In the genomic region with DNA sequence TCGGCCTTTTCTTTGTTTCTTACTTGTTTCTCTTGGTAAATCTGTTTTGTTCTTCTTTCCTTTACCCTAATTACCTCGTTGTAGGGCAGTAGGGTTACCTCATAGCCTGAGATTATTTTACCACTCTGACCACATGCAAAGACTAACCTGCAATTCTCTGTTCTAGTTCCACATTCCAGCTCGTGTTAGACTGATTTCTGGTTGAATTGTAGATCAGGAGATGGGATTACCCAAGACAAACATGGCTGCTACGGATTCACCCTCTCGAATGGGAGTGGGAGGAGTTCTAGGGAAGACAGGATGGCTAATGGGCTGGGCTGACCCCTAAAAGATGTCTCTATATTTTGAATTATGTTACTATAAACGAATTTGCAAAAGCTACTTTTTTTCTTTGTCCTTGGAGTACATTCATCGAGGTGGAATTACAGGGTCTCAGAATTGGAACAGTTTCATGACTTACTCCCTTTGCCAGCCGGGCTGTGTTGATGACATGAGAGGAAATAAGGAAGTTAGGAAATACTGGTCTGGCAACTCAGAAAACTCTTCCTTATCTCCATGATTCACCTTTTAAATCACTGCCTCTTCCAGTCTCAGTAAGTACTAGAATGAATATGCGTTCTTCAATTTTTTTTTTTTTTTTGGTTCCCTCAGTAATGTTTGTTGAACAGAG, we compare ENCODE assay signal across 12 cellular contexts. TPM values are rescaled to one million over a fixed set of nuclear protein-coding genes. Genes with fewer than 3 reads are reported as not detected.
A peak's percentile ranks its signal among the peaks of the same experiment; 100 is the strongest.
DNase-seq lines count a peak whose midpoint lies in the region; ATAC-seq, FAIRE-seq and TF ChIP-seq lines count a peak whose summit lies in the region.
"Had no signal": no experiment of that assay in that cellular context is flagged by ENCODE, and none has a peak within 500 bp of the region (broad histone marks: within the 10 kb centered on the region; RNA-seq: fewer than 3 reads in every experiment).

No MANE protein-coding gene starts in this region.

- no peak overlapping the region for H3K18ac ChIP-seq in neuronal stem cell (ENCODE audit: low read length)

- intact Hi-C loops in HepG2 (cut with micrococcal nuclease; ENCODE audit: unreplicated experiment), result no loop called here

- H3K4me3 ChIP-seq in neuronal stem cell (ENCODE audit: low read length in 2 of 2) (no peak overlapping the region), HepG2 (replicated peaks in 1 of 3; ENCODE audit: insufficient read depth in 1 of 3, low read depth in 2 of 3, low read length in 3 of 3) (no peak overlapping the region)

- no peak overlapping the region for H2BK15ac ChIP-seq in neuronal stem cell (ENCODE audit: low read length)

- H3K9ac ChIP-seq in neuronal stem cell (ENCODE audit: low read depth, low read length, poor library complexity), result no peak overlapping the region
- no peak overlapping the region for H3K9ac ChIP-seq in HepG2 (ENCODE audit: insufficient read depth, low read depth, low read length)

- no peak overlapping the region for H2AK5ac ChIP-seq in neuronal stem cell (ENCODE audit: low read depth, low read length)

- CTCF ChIA-PET in HepG2 (lab: Yijun Ruan, JAX; ENCODE audit: low intra/inter-chr PET ratio, low total read pairs), result no interaction called here

- no CpG with 5 or more reads among the region's 9 CpGs for WGBS in neuronal stem cell (ENCODE audit: extremely low coverage in 2 of 2, insufficient read length in 2 of 2, insufficient replicate concordance in 1 of 2), 2 donors
- WGBS in HepG2 (ENCODE audit: low lambda C conversion rate), result 24% methylated on average over 9 of the region's 9 CpGs

- no peaks in the 10 kb centered on the region for H3K79me2 ChIP-seq in HepG2 (ENCODE audit: insufficient read depth, low read length)

- POLR2A ChIA-PET in HepG2 (lab: Yijun Ruan, JAX), result no interaction called here

- H3K4me1 ChIP-seq in neuronal stem cell (ENCODE audit: control insufficient read depth in 2 of 2, insufficient read depth in 1 of 2, low read depth in 1 of 2, low read length in 2 of 2), result peaks cover 0 to 6% of the 10 kb centered on the region in 2 donors
- H3K4me1 ChIP-seq in HepG2 (ENCODE audit: insufficient read depth, low read length), result peaks cover 13% of the 10 kb centered on the region

- no peak overlapping the region for H3K4ac ChIP-seq in neuronal stem cell (ENCODE audit: low read length)

- H3K23ac ChIP-seq in neuronal stem cell (ENCODE audit: low read depth, low read length, poor library complexity), result no peak overlapping the region

- no peak overlapping the region for H4K8ac ChIP-seq in neuronal stem cell (ENCODE audit: low read depth, low read length)

- TF ChIP-seq POLR2A in HepG2 (IDR thresholded peaks at IDR 0.05; ENCODE audit: insufficient read depth in 1 of 2, low read depth in 2 of 2, low read length in 2 of 2), result no peak

- H3K9me3 ChIP-seq in neuronal stem cell (replicated peaks in 1 of 2; ENCODE audit: control insufficient read depth in 2 of 2, insufficient read depth in 1 of 2, low read depth in 1 of 2, low read length in 2 of 2), result no peaks in the 10 kb centered on the region
- H3K9me3 ChIP-seq in HepG2 (ENCODE audit: low read length), result no peaks in the 10 kb centered on the region

- TF ChIP-seq CTCF in VCaP (conservative IDR thresholded peaks at IDR 0.05) (no peak), HepG2 (CRISPR knock-in tag; IDR thresholded peaks at IDR 0.05) (no peak)

- H3K27ac ChIP-seq in VCaP (peak overlapping the region; percentile 41), neuronal stem cell (replicated peaks; ENCODE audit: low read length) (no peak overlapping the region), HepG2 (ENCODE audit: extremely low read length, insufficient read depth, low read length) (no peak overlapping the region)

- H3K36me3 ChIP-seq in neuronal stem cell (replicated peaks in 1 of 2; ENCODE audit: control insufficient read depth in 2 of 2, insufficient read depth in 2 of 2, low read length in 2 of 2) (no peaks in the 10 kb centered on the region), HepG2 (replicated peaks in 1 of 2; ENCODE audit: control insufficient read depth in 1 of 2, insufficient read depth in 2 of 2, low read length in 2 of 2) (no peaks in the 10 kb centered on the region)

- in situ Hi-C loops in HepG2 (cut with HindIII; ENCODE audit: extremely low pct_ligation_motif_present, low pct_unique_long_range_greater_than_20kb), result no loop called here

- TF ChIP-seq RAD21 in HepG2 (CRISPR knock-in tag; IDR thresholded peaks at IDR 0.05), result no peak

- no peak for FAIRE-seq in HepG2 (lab: Jason Lieb, UNC)

- DNase-seq in neuronal stem cell (ENCODE audit: low spot score) (no peak), NCI-H69 (lab: John Stamatoyannopoulos, UW) (no peak), amniotic stem cell (lab: John Stamatoyannopoulos, UW) (no peak), HepG2 (ENCODE audit: low spot score) (no peak)
- DNase-seq: activated CD4-positive, alpha-beta T cell treated with anti-CD3 and anti-CD28 coated beads, Interleukin-2, amount 50 U/mL, for 4 hours; DND-41; hippocampal formation; nephron progenitor cell had no signal

- ATAC-seq in GM19035 (IDR thresholded peaks at IDR 0.05; ENCODE audit: unreplicated experiment) (peak; percentile 58), HG03159 (IDR thresholded peaks at IDR 0.05; ENCODE audit: unreplicated experiment) (peak; percentile 57), HepG2 (no peak), GM19467 (IDR thresholded peaks at IDR 0.05; ENCODE audit: unreplicated experiment) (no peak)

- H3K79me1 ChIP-seq in neuronal stem cell (ENCODE audit: low read depth, low read length), result no peaks in the 10 kb centered on the region

- BruUV-seq in HepG2 (replicated peaks; lab: Mats Ljungman, UMichigan), result no TSS peak

- no peak overlapping the region for H2BK12ac ChIP-seq in neuronal stem cell (ENCODE audit: low read length)

- no peak overlapping the region for H3K14ac ChIP-seq in neuronal stem cell (ENCODE audit: low read length)

- no peak overlapping the region for H4K91ac ChIP-seq in neuronal stem cell (ENCODE audit: low read depth, low read length, poor library complexity)

- H2AFZ ChIP-seq in neuronal stem cell (ENCODE audit: low read length), result peak overlapping the region; percentile 27
- no peak overlapping the region for H2AFZ ChIP-seq in HepG2 (ENCODE audit: low read length)

- H4K20me1 ChIP-seq in HepG2 (ENCODE audit: insufficient read depth, low read length), result no peaks in the 10 kb centered on the region

- H2BK120ac ChIP-seq in neuronal stem cell (ENCODE audit: low read depth, low read length), result no peak overlapping the region

- peaks cover 0 to 4% (median 0%) of the 10 kb centered on the region in 3 experiments for H3K27me3 ChIP-seq in neuronal stem cell (ENCODE audit: control insufficient read depth in 3 of 3, insufficient read depth in 3 of 3, low read depth in 1 of 3, low read length in 3 of 3)
- peaks cover 0 to 3% of the 10 kb centered on the region in 2 experiments; a peak in 1 of 5 replicates for H3K27me3 ChIP-seq in HepG2 (ENCODE audit: control insufficient read depth in 1 of 2, insufficient read depth in 2 of 2, low read length in 2 of 2)

- TF ChIP-seq EP300 in HepG2 (IDR thresholded peaks at IDR 0.05; ENCODE audit: low read depth in 2 of 2, low read length in 2 of 2) (no peak), HepG2 (CRISPR knock-in tag; IDR thresholded peaks at IDR 0.05; ENCODE audit: borderline replicate concordance) (no peak)

- H2BK5ac ChIP-seq in neuronal stem cell (ENCODE audit: low read length), result no peak overlapping the region

- H3K4me2 ChIP-seq in neuronal stem cell (ENCODE audit: insufficient read depth, low read length, poor library complexity, severe bottlenecking) (no peak overlapping the region), HepG2 (ENCODE audit: low read depth, low read length) (no peak overlapping the region)

TF ChIP-seq in HepG2, 621 proteins besides CTCF, POLR2A, EP300 and RAD21 (continues in another document):
- TF ChIP-seq ZNF781 (CRISPR knock-in tag; IDR thresholded peaks at IDR 0.05; ENCODE audit: borderline replicate concordance, not compliant biosample characterization) (no peak), ZFP82 (CRISPR knock-in tag; IDR thresholded peaks at IDR 0.05; ENCODE audit: borderline replicate concordance) (no peak)

RNA-seq across cellular contexts. Expression of a gene that starts 36.7 kb away (rescaled TPM):
- polyA plus RNA-seq in neuronal stem cell (2013, experiment 1 of 2), result 12.2 TPM
- polyA plus RNA-seq in neuronal stem cell (2013, experiment 2 of 2), result 12.2 TPM
- total RNA-seq in HepG2 (2016; rRNA removed; fragmentation: Illumina TruSeq; extraction: Trizol), result 21.7 and 40.9 TPM in 2 replicates
- 390 and 448 TPM in 2 replicates for total RNA-seq in HepG2 (2016; cell fraction: cytosol; rRNA removed; fragmentation: Illumina TruSeq; extraction: Trizol; ENCODE audit: low read depth)
- total RNA-seq in HepG2 (2016; cell fraction: insoluble cytoplasmic fraction; rRNA removed; fragmentation: Illumina TruSeq; extraction: Trizol), result 20.3 and 39.8 TPM in 2 replicates
- 97.2 and 111 TPM in 2 replicates for total RNA-seq in HepG2 (2016; cell fraction: membrane; rRNA removed; fragmentation: Illumina TruSeq; extraction: Trizol)
- 53.9 and 55.5 TPM in 2 replicates for total RNA-seq in HepG2 (2016; cell fraction: nucleus; rRNA removed; fragmentation: Illumina TruSeq; extraction: Trizol)
- 5.0 and 5.9 TPM in 2 replicates for polyA plus RNA-seq in HepG2 (2011; rRNA removed)
- polyA plus RNA-seq in HepG2 (2011; cell fraction: cytosol; rRNA removed), result 2.2 and 4.6 TPM in 2 replicates
- 9.7 and 13.6 TPM in 2 replicates for polyA plus RNA-seq in HepG2 (2011; cell fraction: nucleus; rRNA removed)
- 11.4 and 16.7 TPM in 2 replicates for polyA plus RNA-seq in HepG2 (2012)
- polyA plus RNA-seq in HepG2 (2016; cell fraction: cytosol; fragmentation: Illumina TruSeq; extraction: Trizol; ENCODE audit: low read depth), result 0.57 and 0.69 TPM in 2 replicates
- 7.5 and 10.8 TPM in 2 replicates for polyA plus RNA-seq in HepG2 (2016; cell fraction: insoluble cytoplasmic fraction; fragmentation: Illumina TruSeq; extraction: Trizol; ENCODE audit: low read depth)
- 1.5 TPM in 2 replicates for polyA plus RNA-seq in HepG2 (2016; cell fraction: membrane; fragmentation: Illumina TruSeq; extraction: Trizol; ENCODE audit: low read depth)
- polyA plus RNA-seq in HepG2 (2016; cell fraction: nucleus; fragmentation: Illumina TruSeq; extraction: Trizol; ENCODE audit: insufficient read depth, low read depth), result 24.1 and 28.3 TPM in 2 replicates
- 8.0 and 9.7 TPM in 2 replicates for polyA minus RNA-seq in HepG2 (2011; rRNA and poly(A)+ RNA removed; ENCODE audit: low replicate concordance)
- polyA minus RNA-seq in HepG2 (2011; cell fraction: cytosol; rRNA and poly(A)+ RNA removed), result 8.8 and 18.1 TPM in 2 replicates
- 85.0 and 102 TPM in 2 replicates for polyA minus RNA-seq in HepG2 (2011; cell fraction: nucleus; rRNA and poly(A)+ RNA removed)

Comparison
In these comparisons a context has a peak if more than half of its experiments do, and no peak if none do; other contexts are left out.
1. ATAC-seq: peak in GM19035 (single experiment) and HG03159 (single experiment); none in HepG2 (single experiment) and GM19467 (single experiment).